ENCODE assay signal across 8 cellular contexts in the genomic region with DNA sequence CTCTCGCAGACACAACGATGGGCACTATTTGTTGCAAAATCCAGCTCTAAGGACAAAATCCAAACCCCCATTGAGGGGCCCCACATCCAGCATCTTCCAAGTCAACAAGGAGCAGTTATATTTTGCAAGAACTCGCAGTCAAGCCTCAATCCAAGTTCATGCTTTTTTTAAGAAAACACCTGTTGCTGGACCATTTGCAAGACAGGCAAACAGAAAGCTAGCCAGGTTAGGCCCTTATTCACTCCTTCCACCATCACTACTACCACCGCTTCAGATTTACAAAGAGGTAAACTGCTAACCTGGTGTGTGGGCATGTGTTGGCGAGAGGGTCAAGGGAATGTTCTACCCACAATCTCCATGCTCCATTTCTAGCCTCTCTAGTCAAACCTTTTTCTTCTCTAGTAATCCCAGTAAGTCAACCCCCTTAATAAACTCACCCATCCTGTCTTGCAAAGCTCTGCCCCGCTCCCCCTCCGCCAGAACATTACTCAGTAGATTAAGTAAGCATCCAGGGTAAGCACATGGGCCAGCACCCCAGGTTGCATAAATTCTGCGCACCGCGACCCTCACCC. TPM values are rescaled to one million over a fixed set of nuclear protein-coding genes. Genes with fewer than 3 reads are reported as not detected.
A peak's percentile ranks its signal among the peaks of the same experiment; 100 is the strongest.
DNase-seq lines count a peak whose midpoint lies in the region; ATAC-seq and TF ChIP-seq lines count a peak whose summit lies in the region.

No MANE protein-coding gene starts in this region.

- peak overlapping the region; percentile 66 to 95 (median 91) for H3K4me3 Mint-ChIP-seq in IgD-negative memory B cell

- H3K9me3 Mint-ChIP-seq in IgD-negative memory B cell = no peaks in the 10 kb centered on the region

- TF ChIP-seq CTCF in cardiac fibroblast (IDR thresholded peaks at IDR 0.05; ENCODE audit: low read depth, low read length) = no peak

- H3K9me3 ChIP-seq in muscle layer of colon (ENCODE audit: low read length) = no peaks in the 10 kb centered on the region

- peak overlapping the region; percentile 82 to 84 for H3K4me3 ChIP-seq in cardiac fibroblast (replicated peaks in 1 of 2; ENCODE audit: low read depth in 2 of 2, low read length in 2 of 2)
- H3K4me3 ChIP-seq in muscle layer of colon (ENCODE audit: low read depth in 1 of 2, low read length in 2 of 2) = peak overlapping the region; percentile 69 to 80

- H3K27me3 Mint-ChIP-seq in IgD-negative memory B cell = no peaks in the 10 kb centered on the region

- peak overlapping the region; percentile 42 for H3K9ac ChIP-seq in muscle layer of colon (ENCODE audit: low read length)

- H3K36me3 Mint-ChIP-seq in IgD-negative memory B cell = peaks cover 2% of the 10 kb centered on the region

- peaks cover 20% of the 10 kb centered on the region for H3K4me1 ChIP-seq in muscle layer of colon (ENCODE audit: insufficient read depth, low read length)

- peak overlapping the region; percentile 76 for H3K27ac ChIP-seq in muscle layer of colon (ENCODE audit: low read depth, low read length)

- H3K27ac Mint-ChIP-seq in IgD-negative memory B cell = peak overlapping the region in 2 of 3 donors; percentile 30 to 71

- H3K4me1 Mint-ChIP-seq in IgD-negative memory B cell = peaks cover 12 to 24% (median 23%) of the 10 kb centered on the region in 3 donors

- no peaks in the 10 kb centered on the region for H3K27me3 ChIP-seq in muscle layer of colon (ENCODE audit: control insufficient read depth in 1 of 2, insufficient read depth in 2 of 2, low read length in 2 of 2)

- ATAC-seq in GM21390 (IDR thresholded peaks at IDR 0.05; ENCODE audit: unreplicated experiment) = no peak

- DNase-seq in AG20443 (ENCODE audit: low spot score) (peak; percentile 40), cardiac fibroblast (ENCODE audit: low read depth in 2 of 2) (peak; percentile 24 to 53), GDM1 (lab: John Stamatoyannopoulos, UW) (no peak), Kasumi-1 (lab: John Stamatoyannopoulos, UW) (no peak)
- no peak for DNase-seq in stimulated activated CD4-positive, alpha-beta T cell treated with anti-CD3 and anti-CD28 coated beads, Interleukin-2, amount 100 ng/mL, for 24 hours

- no peaks in the 10 kb centered on the region for H3K36me3 ChIP-seq in muscle layer of colon (ENCODE audit: insufficient read depth, low read length)

RNA-seq across cellular contexts. Expression of a gene that starts 0.7 kb away (rescaled TPM):
- polyA plus RNA-seq in IgD-negative memory B cell = 41.6 TPM

RNA-seq across cellular contexts. Expression of a gene that starts 50.7 kb away (rescaled TPM):
- 101 TPM for polyA plus RNA-seq in IgD-negative memory B cell

Comparison
In these comparisons a context has a peak if more than half of its experiments do, and no peak if none do; other contexts are left out.
1. DNase-seq: peak in AG20443 (single experiment) and cardiac fibroblast (2 of 2); none in GDM1 (single experiment), stimulated activated CD4-positive, alpha-beta T cell treated with anti-CD3 and anti-CD28 coated beads, Interleukin-2, amount 100 ng/mL, for 24 hours (0 of 2) and Kasumi-1 (0 of 2).